In the genomic region with DNA sequence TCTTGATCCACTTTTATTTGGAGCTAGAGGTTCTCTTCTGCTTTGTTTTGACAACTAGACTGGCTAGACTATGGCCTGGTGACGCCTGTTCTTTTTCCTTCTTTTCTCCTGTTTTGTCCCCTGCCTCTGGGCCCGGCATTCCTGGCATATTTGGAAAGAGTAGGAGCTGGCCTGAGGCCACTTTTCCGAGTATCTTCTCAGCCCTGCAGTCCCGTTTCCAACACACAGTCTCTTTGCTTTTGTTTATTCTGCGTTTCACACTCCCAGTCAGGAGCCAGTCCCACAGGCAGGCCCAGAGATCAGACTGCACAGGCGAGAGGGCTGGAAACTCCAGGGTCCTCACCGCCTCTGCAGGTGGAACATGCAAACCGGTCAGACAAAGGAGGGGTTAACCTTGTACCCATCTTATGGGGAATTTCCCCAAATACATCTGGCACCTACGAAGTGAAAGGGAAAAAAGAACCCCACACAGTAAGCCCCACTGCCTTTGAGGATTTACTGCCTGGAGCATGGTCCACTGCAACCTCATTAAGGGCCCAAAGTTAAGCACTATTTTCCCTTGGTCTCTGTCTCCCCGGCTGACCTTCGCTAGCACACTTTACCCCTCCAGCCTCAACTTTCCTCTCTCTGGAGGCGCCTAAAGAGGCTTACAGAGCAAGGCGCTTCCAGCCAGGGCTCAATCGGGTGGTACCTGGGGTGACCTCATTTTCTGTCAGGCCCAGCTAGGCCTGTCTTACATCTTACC, we compare ENCODE assay signal across 8 cellular contexts.
DNase-seq lines count a peak whose midpoint lies in the region; ATAC-seq and TF ChIP-seq lines count a peak whose summit lies in the region.

No MANE protein-coding gene starts in this region.

- H3K4me3 ChIP-seq in BLaER1 treated with 17β-estradiol and CSF1 and Interleukin-3, amounts not matched to agents 10 nM and 100 nM: no peak overlapping the region
- peak overlapping the region in 1 of 2 donors; percentile 15 for H3K4me3 ChIP-seq in stomach smooth muscle (ENCODE audit: low read length in 2 of 2)

- peaks cover 24% of the 10 kb centered on the region for H3K4me1 Mint-ChIP-seq in MCF 10A (ENCODE audit: insufficient read depth, unreplicated experiment)

- H3K27ac ChIP-seq in BLaER1 treated with 17β-estradiol and CSF1 and Interleukin-3, amounts not matched to agents 10 nM and 100 nM: peak overlapping the region in 8 of 11 experiments; percentile 2 to 47 (median 32); a peak in 10 of 22 replicates
- H3K27ac ChIP-seq in stomach smooth muscle (ENCODE audit: low read length): peak overlapping the region; percentile 98

- peak; percentile 14 for TF ChIP-seq RAD21 in Ishikawa (IDR thresholded peaks at IDR 0.05; ENCODE audit: low read depth)

- no peak overlapping the region for H3K4me3 Mint-ChIP-seq in MCF 10A (ENCODE audit: unreplicated experiment)

- no TSS peak for BruUV-seq in MCF 10A (replicated peaks; lab: Mats Ljungman, UMichigan)

- H3K4me1 ChIP-seq in BLaER1 treated with 17β-estradiol and CSF1 and Interleukin-3, amounts not matched to agents 10 nM and 100 nM: peaks cover 19 to 64% (median 52%) of the 10 kb centered on the region in 10 experiments
- peaks cover 53% of the 10 kb centered on the region for H3K4me1 ChIP-seq in stomach smooth muscle (ENCODE audit: control insufficient read depth, insufficient read depth, low read length)

- H3K27ac Mint-ChIP-seq in MCF 10A (ENCODE audit: low read depth, unreplicated experiment): peak overlapping the region; percentile 92

- H3K4me2 ChIP-seq in BLaER1 treated with 17β-estradiol and CSF1 and Interleukin-3, amounts not matched to agents 10 nM and 100 nM: peak overlapping the region in 5 of 11 experiments; percentile 27 to 98 (median 88); a peak in 9 of 22 replicates

- TF ChIP-seq CTCF in MCF 10A (IDR thresholded peaks at IDR 0.05; ENCODE audit: unreplicated experiment): no peak

- CTCF ChIA-PET in MCF 10A (lab: Yijun Ruan, JAX): interaction anchor here (0.6 to 1.5 kb wide), 5 partner anchors 12 to 1722 kb away, joined by 3 to 4 read pairs (median 3); no protein-coding TSS in a partner anchor

- peaks cover 12% of the 10 kb centered on the region for H3K36me3 Mint-ChIP-seq in MCF 10A (ENCODE audit: insufficient read depth, unreplicated experiment)

- DNase-seq in MCF 10A (ENCODE audit: unreplicated experiment): peak; percentile 87
- peak; percentile 89 for DNase-seq in left kidney (ENCODE audit: low read depth, low spot score)
- DNase-seq in NOMO-1 (lab: John Stamatoyannopoulos, UW; ENCODE audit: unreplicated experiment in 2 of 2): no peak
- DNase-seq in MV-4-11 (lab: John Stamatoyannopoulos, UW): no peak

- H3K36me3 ChIP-seq in BLaER1 treated with 17β-estradiol and CSF1 and Interleukin-3, amounts not matched to agents 10 nM and 100 nM: no peaks in the 10 kb centered on the region
- no peaks in the 10 kb centered on the region for H3K36me3 ChIP-seq in stomach smooth muscle (ENCODE audit: control insufficient read depth in 2 of 2, insufficient read depth in 2 of 2, low read length in 2 of 2)

- no peaks in the 10 kb centered on the region for H4K20me1 ChIP-seq in BLaER1 treated with 17β-estradiol and CSF1 and Interleukin-3, amounts not matched to agents 10 nM and 100 nM

- H3K9me3 ChIP-seq in BLaER1 treated with 17β-estradiol and CSF1 and Interleukin-3, amounts not matched to agents 10 nM and 100 nM (replicated peaks in 1 of 11): peaks cover 0 to 7% (median 0%) of the 10 kb centered on the region in 11 experiments; a peak in 3 of 22 replicates
- no peaks in the 10 kb centered on the region for H3K9me3 ChIP-seq in stomach smooth muscle (ENCODE audit: control insufficient read depth in 2 of 2, low read length in 2 of 2)

- H3K9ac ChIP-seq in BLaER1 treated with 17β-estradiol and CSF1 and Interleukin-3, amounts not matched to agents 10 nM and 100 nM: no peak overlapping the region; a peak in 1 of 22 replicates
- peak overlapping the region; percentile 59 to 69 for H3K9ac ChIP-seq in stomach smooth muscle (ENCODE audit: low read length in 2 of 2)

- POLR2A ChIA-PET in MCF 10A (lab: Yijun Ruan, JAX): interaction anchor here (0.6 to 4.1 kb wide), 18 partner anchors 10 to 488 kb away, joined by 3 to 46 read pairs (median 4); no protein-coding TSS in a partner anchor

- intact Hi-C loops in MCF 10A (cut with micrococcal nuclease): no loop called here

- H3K27me3 ChIP-seq in BLaER1 treated with 17β-estradiol and CSF1 and Interleukin-3, amounts not matched to agents 10 nM and 100 nM: no peaks in the 10 kb centered on the region
- no peaks in the 10 kb centered on the region for H3K27me3 ChIP-seq in stomach smooth muscle (ENCODE audit: control insufficient read depth in 1 of 2, insufficient read depth in 2 of 2, low read length in 2 of 2)

- peak; percentile 68 for ATAC-seq in GM19395 (IDR thresholded peaks at IDR 0.05; ENCODE audit: unreplicated experiment)

- TF ChIP-seq EP300 in Ishikawa (IDR thresholded peaks at IDR 0.05; ENCODE audit: borderline replicate concordance): no peak

- H3K27me3 Mint-ChIP-seq in MCF 10A (ENCODE audit: insufficient read depth, unreplicated experiment): no peaks in the 10 kb centered on the region

- H3K9me3 Mint-ChIP-seq in MCF 10A (ENCODE audit: unreplicated experiment): no peaks in the 10 kb centered on the region

TF ChIP-seq in Ishikawa, 13 proteins besides CTCF, POLR2A, EP300 and RAD21:
- TF ChIP-seq CREB1 (IDR thresholded peaks at IDR 0.05; ENCODE audit: low read depth) (no peak), NFIC (IDR thresholded peaks at IDR 0.05) (peak; percentile 73), TCF12 (IDR thresholded peaks at IDR 0.05; ENCODE audit: low read depth) (peak; percentile 36; the same call in 1 of the 2 replicates), CEBPB (IDR thresholded peaks at IDR 0.05) (no peak), TEAD4 (IDR thresholded peaks at IDR 0.05) (peak; percentile 94), EGR1 (IDR thresholded peaks at IDR 0.05) (no peak), YY1 (IDR thresholded peaks at IDR 0.05; ENCODE audit: low read depth) (no peak), FOXM1 (IDR thresholded peaks at IDR 0.05; ENCODE audit: borderline replicate concordance, low read depth) (no peak), TAF1 (IDR thresholded peaks at IDR 0.05; ENCODE audit: low read depth) (no peak)
- TF ChIP-seq, protein P1, sequence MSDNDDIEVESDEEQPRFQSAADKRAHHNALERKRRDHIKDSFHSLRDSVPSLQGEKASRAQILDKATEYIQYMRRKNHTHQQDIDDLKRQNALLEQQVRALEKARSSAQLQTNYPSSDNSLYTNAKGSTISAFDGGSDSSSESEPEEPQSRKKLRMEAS (IDR thresholded peaks at IDR 0.05): 0 out of 2 replicates have a peak, but pooled peaks have one; percentile 31
- TF ChIP-seq, protein P2, sequence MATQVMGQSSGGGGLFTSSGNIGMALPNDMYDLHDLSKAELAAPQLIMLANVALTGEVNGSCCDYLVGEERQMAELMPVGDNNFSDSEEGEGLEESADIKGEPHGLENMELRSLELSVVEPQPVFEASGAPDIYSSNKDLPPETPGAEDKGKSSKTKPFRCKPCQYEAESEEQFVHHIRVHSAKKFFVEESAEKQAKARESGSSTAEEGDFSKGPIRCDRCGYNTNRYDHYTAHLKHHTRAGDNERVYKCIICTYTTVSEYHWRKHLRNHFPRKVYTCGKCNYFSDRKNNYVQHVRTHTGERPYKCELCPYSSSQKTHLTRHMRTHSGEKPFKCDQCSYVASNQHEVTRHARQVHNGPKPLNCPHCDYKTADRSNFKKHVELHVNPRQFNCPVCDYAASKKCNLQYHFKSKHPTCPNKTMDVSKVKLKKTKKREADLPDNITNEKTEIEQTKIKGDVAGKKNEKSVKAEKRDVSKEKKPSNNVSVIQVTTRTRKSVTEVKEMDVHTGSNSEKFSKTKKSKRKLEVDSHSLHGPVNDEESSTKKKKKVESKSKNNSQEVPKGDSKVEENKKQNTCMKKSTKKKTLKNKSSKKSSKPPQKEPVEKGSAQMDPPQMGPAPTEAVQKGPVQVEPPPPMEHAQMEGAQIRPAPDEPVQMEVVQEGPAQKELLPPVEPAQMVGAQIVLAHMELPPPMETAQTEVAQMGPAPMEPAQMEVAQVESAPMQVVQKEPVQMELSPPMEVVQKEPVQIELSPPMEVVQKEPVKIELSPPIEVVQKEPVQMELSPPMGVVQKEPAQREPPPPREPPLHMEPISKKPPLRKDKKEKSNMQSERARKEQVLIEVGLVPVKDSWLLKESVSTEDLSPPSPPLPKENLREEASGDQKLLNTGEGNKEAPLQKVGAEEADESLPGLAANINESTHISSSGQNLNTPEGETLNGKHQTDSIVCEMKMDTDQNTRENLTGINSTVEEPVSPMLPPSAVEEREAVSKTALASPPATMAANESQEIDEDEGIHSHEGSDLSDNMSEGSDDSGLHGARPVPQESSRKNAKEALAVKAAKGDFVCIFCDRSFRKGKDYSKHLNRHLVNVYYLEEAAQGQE (IDR thresholded peaks at IDR 0.05; ENCODE audit: low read depth): no peak
TF ChIP-seq in Ishikawa: peak in this region for 4.

Comparison
In these comparisons a context has a peak if more than half of its experiments do, and no peak if none do; other contexts are left out.
1. H3K9ac ChIP-seq: peak in stomach smooth muscle (2 of 2); none in BLaER1 treated with 17β-estradiol and CSF1 and Interleukin-3, amounts not matched to agents 10 nM and 100 nM (0 of 11).
2. DNase-seq: peak in MCF 10A (single experiment) and left kidney (single experiment); none in NOMO-1 (0 of 2) and MV-4-11 (single experiment).